Comparison of ENCODE assay signal across 8 cellular contexts in the genomic region with DNA sequence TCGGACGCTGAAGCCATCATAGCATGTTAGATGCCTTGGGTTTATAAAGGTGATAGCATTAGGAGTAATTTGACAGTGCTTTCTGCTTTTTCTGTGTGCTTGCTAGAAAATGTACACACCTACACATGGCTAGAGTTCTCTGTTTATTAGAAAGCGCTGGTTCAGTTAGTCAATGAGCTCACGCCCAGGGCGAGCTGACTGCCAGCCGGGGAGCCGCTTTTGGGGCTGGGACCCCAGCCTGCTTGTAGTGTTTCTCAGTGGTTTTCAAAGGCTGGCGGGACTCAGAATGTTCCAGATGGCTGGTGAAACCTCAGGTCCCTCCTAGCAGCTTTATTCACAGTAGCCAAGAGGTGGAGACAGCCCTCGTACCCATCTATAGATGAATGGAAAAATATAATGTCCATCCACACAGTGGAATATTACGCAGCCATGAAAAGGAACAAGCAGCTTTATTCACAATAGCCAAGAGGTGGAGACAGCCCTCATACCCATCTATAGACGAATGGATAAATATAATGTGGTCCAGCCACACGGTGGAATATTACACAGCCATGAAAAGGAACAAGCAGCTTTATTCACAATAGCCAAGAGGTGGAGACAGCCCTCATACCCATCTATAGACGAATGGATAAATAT. TPM values are rescaled to one million over a fixed set of nuclear protein-coding genes. Genes with fewer than 3 reads are reported as not detected.
DNase-seq lines count a peak whose midpoint lies in the region; ATAC-seq, FAIRE-seq and TF ChIP-seq lines count a peak whose summit lies in the region.
"Not testable (repeated sequence)": the region's sequence is repeated elsewhere in the genome, so short reads cannot be mapped to it uniquely, and the experiment has no call there.
"Had no signal": no experiment of that assay in that cellular context is flagged by ENCODE, and none has a peak within 500 bp of the region (broad histone marks: within the 10 kb centered on the region; RNA-seq: fewer than 3 reads in every experiment).

No MANE protein-coding gene starts in this region.

- H3K36me3 ChIP-seq in MG63; HepG2 (replicated peaks in 1 of 2; ENCODE audit: control insufficient read depth in 1 of 2, insufficient read depth in 2 of 2, low read length in 2 of 2); sigmoid colon: not testable (repeated sequence)

- H3K27me3 Mint-ChIP-seq in activated CD8-positive, alpha-beta memory T cell treated with anti-CD3 and anti-CD28 coated beads, Interleukin-2, amount 10 ng/mL, durations not matched to agents 7 days and 5 days; dendritic cell treated with granulocyte-macrophage colony-stimulating factor and Interleukin-4, amounts not matched to agents 40 ng/mL and 50 ng/mL, for 4 days: not testable (repeated sequence)

- H3K9ac ChIP-seq in HepG2 (ENCODE audit: insufficient read depth, low read depth, low read length): not testable (repeated sequence)

- not testable (repeated sequence) for H3K79me2 ChIP-seq in HepG2 (ENCODE audit: insufficient read depth, low read length)

- peak; percentile 34 for ATAC-seq in GM21786 (IDR thresholded peaks at IDR 0.05; ENCODE audit: unreplicated experiment)
- ATAC-seq in activated CD8-positive, alpha-beta memory T cell treated with anti-CD3 and anti-CD28 coated beads, Interleukin-2, amount 10 ng/mL, durations not matched to agents 7 days and 5 days: peak; percentile 40
- ATAC-seq in HepG2: not testable (repeated sequence)

- FAIRE-seq in HepG2 (lab: Jason Lieb, UNC): not testable (repeated sequence)

- peak; percentile 54 for DNase-seq in GM13976 (ENCODE audit: low spot score)
- not testable (repeated sequence) for DNase-seq in MG63; activated CD8-positive, alpha-beta memory T cell treated with anti-CD3 and anti-CD28 coated beads, Interleukin-2, amount 10 ng/mL, durations not matched to agents 7 days and 5 days; HepG2 (ENCODE audit: low spot score); sigmoid colon

- not testable (repeated sequence) for TF ChIP-seq RAD21 in HepG2 (CRISPR knock-in tag; IDR thresholded peaks at IDR 0.05)

- H2AFZ ChIP-seq in HepG2 (ENCODE audit: low read length): not testable (repeated sequence)

- peaks cover 21% of the 10 kb centered on the region for H3K4me1 ChIP-seq in HepG2 (ENCODE audit: insufficient read depth, low read length)
- not testable (repeated sequence) for H3K4me1 ChIP-seq in sigmoid colon

- not testable (repeated sequence) for H3K27me3 ChIP-seq in MG63; HepG2 (ENCODE audit: control insufficient read depth in 1 of 2, insufficient read depth in 2 of 2, low read length in 2 of 2); sigmoid colon

- not testable (repeated sequence) for H3K27ac ChIP-seq in HepG2 (ENCODE audit: extremely low read length, insufficient read depth, low read length)
- peak overlapping the region; percentile 63 to 76 (median 73) for H3K27ac ChIP-seq in sigmoid colon

- H3K4me1 Mint-ChIP-seq in activated CD8-positive, alpha-beta memory T cell treated with anti-CD3 and anti-CD28 coated beads, Interleukin-2, amount 10 ng/mL, durations not matched to agents 7 days and 5 days: peaks cover 26% of the 10 kb centered on the region
- peaks cover 70% of the 10 kb centered on the region for H3K4me1 Mint-ChIP-seq in dendritic cell treated with granulocyte-macrophage colony-stimulating factor and Interleukin-4, amounts not matched to agents 40 ng/mL and 50 ng/mL, for 4 days (ENCODE audit: low read depth)

- WGBS in HepG2 (ENCODE audit: low lambda C conversion rate): 29% methylated on average over 13 of the region's 13 CpGs
- WGBS in sigmoid colon, 2 donors: 40 to 42% methylated on average over 13 of the region's 13 CpGs

- not testable (repeated sequence) for BruUV-seq in HepG2 (replicated peaks; lab: Mats Ljungman, UMichigan)

- H4K20me1 ChIP-seq in HepG2 (ENCODE audit: insufficient read depth, low read length): not testable (repeated sequence)

- TF ChIP-seq CTCF in GM13976 (IDR thresholded peaks at IDR 0.05; ENCODE audit: borderline replicate concordance, control extremely low read depth, extremely low read depth, insufficient read depth, missing control alignments); HepG2 (CRISPR knock-in tag; IDR thresholded peaks at IDR 0.05); sigmoid colon (IDR thresholded peaks at IDR 0.05): not testable (repeated sequence)

- CTCF ChIA-PET in activated CD8-positive, alpha-beta memory T cell treated with anti-CD3 and anti-CD28 coated beads, Interleukin-2, amount 10 ng/mL, durations not matched to agents 7 days and 5 days (lab: Charles Lee); HepG2 (lab: Yijun Ruan, JAX; ENCODE audit: low intra/inter-chr PET ratio, low total read pairs): not testable (repeated sequence)

- H3K4me3 ChIP-seq in MG63: peak overlapping the region; percentile 39
- not testable (repeated sequence) for H3K4me3 ChIP-seq in HepG2 (replicated peaks in 1 of 3; ENCODE audit: insufficient read depth in 1 of 3, low read depth in 2 of 3, low read length in 3 of 3)
- H3K4me3 ChIP-seq in sigmoid colon: peak overlapping the region; percentile 34 to 60 (median 51)

- H3K4me2 ChIP-seq in HepG2 (ENCODE audit: low read depth, low read length): peak overlapping the region; percentile 43

- POLR2A ChIA-PET in HepG2 (lab: Yijun Ruan, JAX): not testable (repeated sequence)

- in situ Hi-C loops in GM13976 (cut with MboI; ENCODE audit: low sequenced_read_pairs, unreplicated experiment); HepG2 (cut with HindIII; ENCODE audit: extremely low pct_ligation_motif_present, low pct_unique_long_range_greater_than_20kb): not testable (repeated sequence)

- TF ChIP-seq POLR2A in HepG2 (IDR thresholded peaks at IDR 0.05; ENCODE audit: insufficient read depth in 1 of 2, low read depth in 2 of 2, low read length in 2 of 2); sigmoid colon (IDR thresholded peaks at IDR 0.05): not testable (repeated sequence)

- not testable (repeated sequence) for H3K9me3 ChIP-seq in MG63; HepG2 (ENCODE audit: low read length); sigmoid colon

- H3K9me3 Mint-ChIP-seq in activated CD8-positive, alpha-beta memory T cell treated with anti-CD3 and anti-CD28 coated beads, Interleukin-2, amount 10 ng/mL, durations not matched to agents 7 days and 5 days (ENCODE audit: low read depth); dendritic cell treated with granulocyte-macrophage colony-stimulating factor and Interleukin-4, amounts not matched to agents 40 ng/mL and 50 ng/mL, for 4 days: not testable (repeated sequence)

- H3K4me3 Mint-ChIP-seq in activated CD8-positive, alpha-beta memory T cell treated with anti-CD3 and anti-CD28 coated beads, Interleukin-2, amount 10 ng/mL, durations not matched to agents 7 days and 5 days: peak overlapping the region; percentile 78
- H3K4me3 Mint-ChIP-seq in dendritic cell treated with granulocyte-macrophage colony-stimulating factor and Interleukin-4, amounts not matched to agents 40 ng/mL and 50 ng/mL, for 4 days: peak overlapping the region; percentile 96

- intact Hi-C loops in dendritic cell treated with granulocyte-macrophage colony-stimulating factor and Interleukin-4, amounts not matched to agents 40 ng/mL and 50 ng/mL, for 4 days (cut with micrococcal nuclease); sigmoid colon (cut with DNase I): not testable (repeated sequence)
- intact Hi-C loops in HepG2 (cut with micrococcal nuclease; ENCODE audit: unreplicated experiment): loop anchor here (2.0 kb wide), 1 partner anchor 14 kb away; no protein-coding TSS in a partner anchor

- not testable (repeated sequence) for TF ChIP-seq EP300 in HepG2 (IDR thresholded peaks at IDR 0.05; ENCODE audit: low read depth in 2 of 2, low read length in 2 of 2); HepG2 (CRISPR knock-in tag; IDR thresholded peaks at IDR 0.05; ENCODE audit: borderline replicate concordance); sigmoid colon (IDR thresholded peaks at IDR 0.05)

- H3K36me3 Mint-ChIP-seq in activated CD8-positive, alpha-beta memory T cell treated with anti-CD3 and anti-CD28 coated beads, Interleukin-2, amount 10 ng/mL, durations not matched to agents 7 days and 5 days: not testable (repeated sequence)
- H3K36me3 Mint-ChIP-seq in dendritic cell treated with granulocyte-macrophage colony-stimulating factor and Interleukin-4, amounts not matched to agents 40 ng/mL and 50 ng/mL, for 4 days (ENCODE audit: low read depth): peaks cover 49% of the 10 kb centered on the region

- peak overlapping the region; percentile 60 for H3K27ac Mint-ChIP-seq in activated CD8-positive, alpha-beta memory T cell treated with anti-CD3 and anti-CD28 coated beads, Interleukin-2, amount 10 ng/mL, durations not matched to agents 7 days and 5 days
- peak overlapping the region; percentile 96 for H3K27ac Mint-ChIP-seq in dendritic cell treated with granulocyte-macrophage colony-stimulating factor and Interleukin-4, amounts not matched to agents 40 ng/mL and 50 ng/mL, for 4 days

RNA-seq across cellular contexts. Expression of gene IL3RA, which starts 0.7 kb away (rescaled TPM):
- not detected in 2 replicates for total RNA-seq in MG63 (2014; rRNA removed; shearing (Covaris generic); ENCODE audit: low replicate concordance)
- total RNA-seq in activated CD8-positive, alpha-beta memory T cell treated with anti-CD3 and anti-CD28 coated beads, Interleukin-2, amount 10 ng/mL, durations not matched to agents 7 days and 5 days: 1 to 10 TPM; 2.8 to 3.1 TPM
- not detected in 2 replicates for total RNA-seq in HepG2 (2016; rRNA removed; fragmentation: Illumina TruSeq; extraction: Trizol)
- total RNA-seq in HepG2 (2016; cell fraction: cytosol; rRNA removed; fragmentation: Illumina TruSeq; extraction: Trizol; ENCODE audit: low read depth): not detected in 2 replicates
- total RNA-seq in HepG2 (2016; cell fraction: insoluble cytoplasmic fraction; rRNA removed; fragmentation: Illumina TruSeq; extraction: Trizol): not detected in 2 replicates
- not detected in 2 replicates for total RNA-seq in HepG2 (2016; cell fraction: membrane; rRNA removed; fragmentation: Illumina TruSeq; extraction: Trizol)
- not detected in 2 replicates for total RNA-seq in HepG2 (2016; cell fraction: nucleus; rRNA removed; fragmentation: Illumina TruSeq; extraction: Trizol)
- polyA plus RNA-seq in HepG2 (2011; rRNA removed): not detected in 2 replicates
- polyA plus RNA-seq in HepG2 (2011; cell fraction: cytosol; rRNA removed): not detected in 2 replicates
- not detected in 2 replicates for polyA plus RNA-seq in HepG2 (2011; cell fraction: nucleus; rRNA removed)
- 0.11 and 0.40 TPM in 2 replicates for polyA plus RNA-seq in HepG2 (2012)
- polyA plus RNA-seq in HepG2 (2016; cell fraction: cytosol; fragmentation: Illumina TruSeq; extraction: Trizol; ENCODE audit: low read depth): not detected in 2 replicates
- not detected in 2 replicates for polyA plus RNA-seq in HepG2 (2016; cell fraction: insoluble cytoplasmic fraction; fragmentation: Illumina TruSeq; extraction: Trizol; ENCODE audit: low read depth)
- not detected in 2 replicates for polyA plus RNA-seq in HepG2 (2016; cell fraction: membrane; fragmentation: Illumina TruSeq; extraction: Trizol; ENCODE audit: low read depth)
- not detected in 2 replicates for polyA plus RNA-seq in HepG2 (2016; cell fraction: nucleus; fragmentation: Illumina TruSeq; extraction: Trizol; ENCODE audit: insufficient read depth, low read depth)
- 0.52 TPM in 1 of 2 replicates, not detected in the other for polyA minus RNA-seq in HepG2 (2011; rRNA and poly(A)+ RNA removed; ENCODE audit: low replicate concordance)
- polyA minus RNA-seq in HepG2 (2011; cell fraction: cytosol; rRNA and poly(A)+ RNA removed): not detected in 2 replicates
- polyA minus RNA-seq in HepG2 (2011; cell fraction: nucleus; rRNA and poly(A)+ RNA removed): not detected in 2 replicates
- 1 to 10 TPM; 2.8 to 8.3 (median 6.2) TPM for total RNA-seq in sigmoid colon
- polyA plus RNA-seq in sigmoid colon: 10 to 100 TPM in 1 of 3 donors, 1 to 10 TPM in 2; 1.2 to 13.4 (median 3.7) TPM
- total RNA-seq: fibroblast of villous mesenchyme had no signal

RNA-seq across cellular contexts. Expression of gene SLC25A6, which starts 54.7 kb away (rescaled TPM):
- total RNA-seq in MG63 (2014; rRNA removed; shearing (Covaris generic); ENCODE audit: low replicate concordance): 478 and 634 TPM in 2 replicates
- total RNA-seq in activated CD8-positive, alpha-beta memory T cell treated with anti-CD3 and anti-CD28 coated beads, Interleukin-2, amount 10 ng/mL, durations not matched to agents 7 days and 5 days: 100 to 1,000 TPM; 204 to 235 TPM
- total RNA-seq in HepG2 (2016; rRNA removed; fragmentation: Illumina TruSeq; extraction: Trizol) (138 and 149 TPM in 2 replicates), sigmoid colon (100 to 1,000 TPM; 329 to 493 (median 469) TPM)
- 172 and 192 TPM in 2 replicates for total RNA-seq in HepG2 (2016; cell fraction: cytosol; rRNA removed; fragmentation: Illumina TruSeq; extraction: Trizol; ENCODE audit: low read depth)
- total RNA-seq in HepG2 (2016; cell fraction: insoluble cytoplasmic fraction; rRNA removed; fragmentation: Illumina TruSeq; extraction: Trizol): 133 and 147 TPM in 2 replicates
- total RNA-seq in HepG2 (2016; cell fraction: membrane; rRNA removed; fragmentation: Illumina TruSeq; extraction: Trizol): 398 and 417 TPM in 2 replicates
- total RNA-seq in HepG2 (2016; cell fraction: nucleus; rRNA removed; fragmentation: Illumina TruSeq; extraction: Trizol): 70.1 and 77.0 TPM in 2 replicates
- polyA plus RNA-seq in HepG2 (2011; rRNA removed) (581 and 646 TPM in 2 replicates), sigmoid colon (100 to 1,000 TPM; 449 to 644 (median 517) TPM)
- polyA plus RNA-seq in HepG2 (2011; cell fraction: cytosol; rRNA removed): 843 and 1,123 TPM in 2 replicates
- 370 and 374 TPM in 2 replicates for polyA plus RNA-seq in HepG2 (2011; cell fraction: nucleus; rRNA removed)
- polyA plus RNA-seq in HepG2 (2012): 420 and 577 TPM in 2 replicates
- polyA plus RNA-seq in HepG2 (2016; cell fraction: cytosol; fragmentation: Illumina TruSeq; extraction: Trizol; ENCODE audit: low read depth): 585 and 646 TPM in 2 replicates
- 347 and 418 TPM in 2 replicates for polyA plus RNA-seq in HepG2 (2016; cell fraction: insoluble cytoplasmic fraction; fragmentation: Illumina TruSeq; extraction: Trizol; ENCODE audit: low read depth)
- polyA plus RNA-seq in HepG2 (2016; cell fraction: membrane; fragmentation: Illumina TruSeq; extraction: Trizol; ENCODE audit: low read depth): 997 and 1,138 TPM in 2 replicates
- 257 and 286 TPM in 2 replicates for polyA plus RNA-seq in HepG2 (2016; cell fraction: nucleus; fragmentation: Illumina TruSeq; extraction: Trizol; ENCODE audit: insufficient read depth, low read depth)
- 353 and 783 TPM in 2 replicates for polyA minus RNA-seq in HepG2 (2011; rRNA and poly(A)+ RNA removed; ENCODE audit: low replicate concordance)
- 413 and 414 TPM in 2 replicates for polyA minus RNA-seq in HepG2 (2011; cell fraction: cytosol; rRNA and poly(A)+ RNA removed)
- 151 and 162 TPM in 2 replicates for polyA minus RNA-seq in HepG2 (2011; cell fraction: nucleus; rRNA and poly(A)+ RNA removed)
